ENCODE assay signal across 27 cellular contexts in the genomic region with DNA sequence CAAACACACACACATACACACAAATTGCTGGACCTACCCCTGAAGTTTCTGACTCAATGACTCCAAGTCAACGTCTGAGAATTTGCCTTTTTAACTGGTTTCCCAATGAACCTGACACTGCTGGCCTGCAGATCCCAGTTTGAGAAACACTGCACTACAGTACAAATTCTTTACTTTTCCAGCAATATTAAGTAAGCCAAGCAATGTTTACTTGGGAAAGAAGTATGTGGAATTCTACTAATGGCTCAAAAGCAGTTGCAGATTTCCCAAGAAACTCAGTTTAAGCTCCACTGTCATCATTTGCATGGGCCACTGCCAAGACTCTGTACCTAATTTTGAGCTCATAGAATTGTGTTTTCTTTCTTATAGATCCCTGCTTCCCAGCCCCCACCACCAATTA.
DNase-seq lines count a peak whose midpoint lies in the region; TF ChIP-seq lines count a peak whose summit lies in the region.
"Had no signal": no experiment of that assay in that cellular context is flagged by ENCODE, and none has a peak within 500 bp of the region (broad histone marks: within the 10 kb centered on the region; RNA-seq: fewer than 3 reads in every experiment).

No MANE protein-coding gene starts in this region.

- no peaks in the 10 kb centered on the region for H3K4me1 ChIP-seq in thyroid gland
- no peaks in the 10 kb centered on the region for H3K4me1 ChIP-seq in MM.1S (ENCODE audit: low read length)
- H3K4me1 ChIP-seq: pancreas, right atrium auricular region, upper lobe of right lung had no signal

- DNase-seq in SHP77 (lab: John Stamatoyannopoulos, UW) (peak; percentile 7 to 19), SHP77 treated with DMSO at 0.1 percent for 48 hours (lab: John Stamatoyannopoulos, UW) (no peak), COR-L47 (lab: John Stamatoyannopoulos, UW) (peak; percentile 16), NCI-H2171 treated with DMSO at 0.1 percent for 48 hours (lab: John Stamatoyannopoulos, UW) (peak; percentile 22), fibroblast of peridontal ligament (ENCODE audit: extremely low read depth) (peak; percentile 0), AG08396 (ENCODE audit: low spot score) (no peak), thyroid gland (no peak), MM.1S (no peak)
- DNase-seq: ACHN; activated CD4-positive, alpha-beta T cell treated with anti-CD3 and anti-CD28 coated beads, Interleukin-2, amount 50 U/mL, for 4 hours; activated CD8-positive, alpha-beta memory T cell treated with anti-CD3 and anti-CD28 coated beads, Interleukin-2, amount 50 U/mL, for 4 hours; activated naive CD8-positive, alpha-beta T cell treated with anti-CD3 and anti-CD28 coated beads, Interleukin-2, amount 10 ng/mL, durations not matched to agents 7 days and 5 days; caudate nucleus; cortex of kidney; DMS79 treated with DMSO at 0.1 percent for 48 hours; NCI-H187 treated with DMSO at 0.1 percent for 48 hours; NCI-H226; NCI-H774; pancreas; PC-9; Right ventricle myocardium superior; stimulated activated CD4-positive, alpha-beta T cell treated with anti-CD3 and anti-CD28 coated beads, Interleukin-2, amount 100 ng/mL, for 48 hours; T1000; upper lobe of right lung had no signal

- no peak overlapping the region for H3K4me2 ChIP-seq in MM.1S (ENCODE audit: low read depth, low read length)
- H3K4me2 ChIP-seq: KMS-11, PC-9 had no signal

- H3K79me2 ChIP-seq in MM.1S (ENCODE audit: low read length), result no peaks in the 10 kb centered on the region

- no peak overlapping the region for H2AFZ ChIP-seq in MM.1S (ENCODE audit: low read length)
- H2AFZ ChIP-seq: PC-9 had no signal

- TF ChIP-seq POLR2A in thyroid gland (IDR thresholded peaks at IDR 0.05), result no peak

- no peak overlapping the region for H3K27ac ChIP-seq in thyroid gland
- H3K27ac ChIP-seq in MM.1S (ENCODE audit: low read length), result no peak overlapping the region
- H3K27ac ChIP-seq: C4-2B, KMS-11, pancreas, PC-9, right atrium auricular region, upper lobe of right lung had no signal

- H3K4me3 ChIP-seq in thyroid gland (replicated peaks in 1 of 3) (no peak overlapping the region), MM.1S (ENCODE audit: low read length) (no peak overlapping the region)
- H3K4me3 ChIP-seq: pancreas, PC-9, right atrium auricular region, upper lobe of right lung had no signal

- H3K9ac ChIP-seq in MM.1S (ENCODE audit: low read length), result no peak overlapping the region
- H3K9ac ChIP-seq: KMS-11 had no signal

- no peaks in the 10 kb centered on the region for H4K20me1 ChIP-seq in MM.1S (ENCODE audit: insufficient read depth, low read length)

- intact Hi-C loops in thyroid gland (cut with DNase I), result no loop called here

- no peaks in the 10 kb centered on the region for H3K9me2 ChIP-seq in MM.1S (replicated peaks; ENCODE audit: insufficient read depth, low read length)

- 68 to 77% methylated on average over 1 of the region's 1 CpG for WGBS in thyroid gland, 2 donors

- H3K36me3 ChIP-seq in thyroid gland (no peaks in the 10 kb centered on the region), MM.1S (replicated peaks; ENCODE audit: insufficient read depth, low read length) (no peaks in the 10 kb centered on the region)
- H3K36me3 ChIP-seq: pancreas, right atrium auricular region, upper lobe of right lung had no signal

- no peaks in the 10 kb centered on the region for H3K27me3 ChIP-seq in thyroid gland
- H3K27me3 ChIP-seq in MM.1S (replicated peaks; ENCODE audit: insufficient read depth, low read length), result no peaks in the 10 kb centered on the region
- H3K27me3 ChIP-seq: pancreas, right atrium auricular region, upper lobe of right lung had no signal

- H3F3A ChIP-seq in MM.1S (ENCODE audit: insufficient read depth, low read length), result no peaks in the 10 kb centered on the region

- TF ChIP-seq CTCF in thyroid gland (IDR thresholded peaks at IDR 0.05), result no peak
- TF ChIP-seq CTCF in MM.1S (IDR thresholded peaks at IDR 0.05; ENCODE audit: low read length), result no peak

- no peaks in the 10 kb centered on the region for H3K9me3 ChIP-seq in thyroid gland
- no peaks in the 10 kb centered on the region for H3K9me3 ChIP-seq in MM.1S (replicated peaks; ENCODE audit: insufficient read depth, low read length)
- H3K9me3 ChIP-seq: pancreas, right atrium auricular region, upper lobe of right lung had no signal

Comparison
In these comparisons a context has a peak if more than half of its experiments do, and no peak if none do; other contexts are left out.
1. DNase-seq: peak in SHP77 (2 of 2), COR-L47 (single experiment), NCI-H2171 treated with DMSO at 0.1 percent for 48 hours (single experiment) and fibroblast of peridontal ligament (single experiment); none in SHP77 treated with DMSO at 0.1 percent for 48 hours (single experiment), AG08396 (single experiment), thyroid gland (0 of 2) and MM.1S (single experiment).